23 cellular contexts compared by ENCODE assay signal in genomic region chr17:21361020-21361809, GRCh38. TPM values are rescaled to one million over a fixed set of nuclear protein-coding genes. Genes with fewer than 3 reads are reported as not detected.
"Had no signal": no experiment of that assay in that cellular context is flagged by ENCODE, and none has a peak within 500 bp of the region (broad histone marks: within the 10 kb centered on the region; RNA-seq: fewer than 3 reads in every experiment).

No MANE protein-coding gene starts in this region.

- H3K9me3 Mint-ChIP-seq: effector memory CD8-positive, alpha-beta T cell; immature natural killer cell; stimulated activated effector memory CD8-positive, alpha-beta T cell treated with anti-CD3 and anti-CD28 coated beads, Interleukin-12 subunit alpha, Interleukin-12 subunit beta, amount 100 ng/mL, for 72 hours; stimulated activated naive CD8-positive, alpha-beta T cell treated with anti-CD3 and anti-CD28 coated beads, Interleukin-15, Interleukin-2, amounts not matched to agents 100 ng/mL and 50 ng/mL, for 24 hours had no signal

- H3K4me3 Mint-ChIP-seq: effector memory CD8-positive, alpha-beta T cell; immature natural killer cell; naive B cell; stimulated activated effector memory CD8-positive, alpha-beta T cell treated with anti-CD3 and anti-CD28 coated beads, Interleukin-12 subunit alpha, Interleukin-12 subunit beta, amount 100 ng/mL, for 72 hours; stimulated activated naive CD8-positive, alpha-beta T cell treated with anti-CD3 and anti-CD28 coated beads, Interleukin-15, Interleukin-2, amounts not matched to agents 100 ng/mL and 50 ng/mL, for 24 hours had no signal

- H3K4me1 ChIP-seq: esophagus squamous epithelium, parathyroid adenoma, prostate gland, right lobe of liver, upper lobe of right lung, vagina had no signal

- ATAC-seq: effector memory CD8-positive, alpha-beta T cell; gastroesophageal sphincter; left cardiac atrium; left ventricle myocardium superior; right lobe of liver; stimulated activated effector memory CD8-positive, alpha-beta T cell treated with anti-CD3 and anti-CD28 coated beads, Interleukin-12 subunit alpha, Interleukin-12 subunit beta, amount 100 ng/mL, for 72 hours; upper lobe of right lung had no signal

- H3K27me3 Mint-ChIP-seq: effector memory CD8-positive, alpha-beta T cell; stimulated activated naive CD8-positive, alpha-beta T cell treated with anti-CD3 and anti-CD28 coated beads, Interleukin-15, Interleukin-2, amounts not matched to agents 100 ng/mL and 50 ng/mL, for 24 hours had no signal

- H3K79me2 ChIP-seq: parathyroid adenoma had no signal

- H3K27ac ChIP-seq: esophagus squamous epithelium, gastroesophageal sphincter, parathyroid adenoma, prostate gland, right lobe of liver, testis, tibial nerve, upper lobe of right lung, vagina had no signal

- H3K27ac Mint-ChIP-seq: effector memory CD8-positive, alpha-beta T cell; immature natural killer cell; naive B cell; stimulated activated effector memory CD8-positive, alpha-beta T cell treated with anti-CD3 and anti-CD28 coated beads, Interleukin-12 subunit alpha, Interleukin-12 subunit beta, amount 100 ng/mL, for 72 hours; stimulated activated naive CD8-positive, alpha-beta T cell treated with anti-CD3 and anti-CD28 coated beads, Interleukin-15, Interleukin-2, amounts not matched to agents 100 ng/mL and 50 ng/mL, for 24 hours had no signal

- H2AFZ ChIP-seq: parathyroid adenoma had no signal

- H3K36me3 Mint-ChIP-seq: immature natural killer cell; naive B cell; stimulated activated effector memory CD8-positive, alpha-beta T cell treated with anti-CD3 and anti-CD28 coated beads, Interleukin-12 subunit alpha, Interleukin-12 subunit beta, amount 100 ng/mL, for 72 hours had no signal

- H3K4me1 Mint-ChIP-seq: stimulated activated effector memory CD8-positive, alpha-beta T cell treated with anti-CD3 and anti-CD28 coated beads, Interleukin-12 subunit alpha, Interleukin-12 subunit beta, amount 100 ng/mL, for 72 hours had no signal

- H3K4me3 ChIP-seq: esophagus squamous epithelium, gastroesophageal sphincter, lung, prostate gland, right lobe of liver, testis, tibial nerve, upper lobe of right lung, vagina had no signal

- FAIRE-seq: keratinocyte had no signal

- H3K36me3 ChIP-seq: esophagus squamous epithelium, gastroesophageal sphincter, prostate gland, right lobe of liver, tibial nerve, upper lobe of right lung, vagina had no signal

- H3K9me3 ChIP-seq: esophagus squamous epithelium, gastroesophageal sphincter, prostate gland, right lobe of liver, testis, tibial nerve, upper lobe of right lung, vagina had no signal

- H3K27me3 ChIP-seq: esophagus squamous epithelium, gastroesophageal sphincter, right lobe of liver, testis, tibial nerve, upper lobe of right lung, vagina had no signal

- DNase-seq: effector memory CD8-positive, alpha-beta T cell; esophagus squamous epithelium; foreskin fibroblast; immature natural killer cell; left cardiac atrium; mesenchymal stem cell; naive B cell; nucleus accumbens; right lobe of liver; stimulated activated CD4-positive, alpha-beta T cell treated with anti-CD3 and anti-CD28 coated beads, Interleukin-4, amount 100 ng/mL, for 1 hour; stimulated activated CD8-positive, alpha-beta memory T cell treated with anti-CD3 and anti-CD28 coated beads, Interleukin-4, amount 100 ng/mL, for 48 hours; testis; upper lobe of right lung had no signal

- H3K9ac ChIP-seq: parathyroid adenoma had no signal

RNA-seq across cellular contexts. Expression of gene KCNJ12, which starts 14.9 kb away (rescaled TPM):
- polyA plus RNA-seq: immature natural killer cell had no signal
